ENCODE assay signal across 10 cellular contexts in the genomic region with DNA sequence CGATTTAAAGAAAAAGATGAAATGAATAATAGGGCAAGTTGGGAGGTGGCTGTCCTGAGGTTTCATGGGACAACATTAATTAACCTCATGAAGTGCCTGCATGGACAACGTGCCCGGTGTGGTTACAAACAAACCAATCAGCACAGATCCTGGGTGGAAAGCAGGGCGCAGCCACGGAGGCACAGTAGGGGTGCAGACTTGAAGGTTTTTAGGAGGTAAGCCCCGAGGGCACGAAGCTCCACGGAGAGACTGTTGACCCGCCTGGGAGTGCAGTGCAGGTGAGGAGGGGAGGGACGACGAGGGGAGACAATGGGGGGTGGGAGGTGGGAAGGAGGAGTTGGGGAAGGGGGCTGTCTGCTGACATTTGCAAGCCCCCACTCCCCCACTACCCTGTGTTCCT. TPM values are rescaled to one million over a fixed set of nuclear protein-coding genes. Genes with fewer than 3 reads are reported as not detected.
DNase-seq lines count a peak whose midpoint lies in the region; ATAC-seq and TF ChIP-seq lines count a peak whose summit lies in the region.
"Had no signal": no experiment of that assay in that cellular context is flagged by ENCODE, and none has a peak within 500 bp of the region (broad histone marks: within the 10 kb centered on the region; RNA-seq: fewer than 3 reads in every experiment).

No MANE protein-coding gene starts in this region.

- H3K4me3 Mint-ChIP-seq in activated CD8-positive, alpha-beta memory T cell treated with anti-CD3 and anti-CD28 coated beads, Interleukin-2, amount 10 ng/mL, durations not matched to agents 7 days and 5 days = peak overlapping the region; percentile 53
- H3K4me3 Mint-ChIP-seq in activated naive CD8-positive, alpha-beta T cell = peak overlapping the region; percentile 88

- H3K27ac ChIP-seq in thoracic aorta = peak overlapping the region; percentile 55 to 75
- H3K27ac ChIP-seq: HL-60, SJCRH30 had no signal

- peaks cover 28% of the 10 kb centered on the region for H3K4me1 Mint-ChIP-seq in activated CD8-positive, alpha-beta memory T cell treated with anti-CD3 and anti-CD28 coated beads, Interleukin-2, amount 10 ng/mL, durations not matched to agents 7 days and 5 days
- peaks cover 27% of the 10 kb centered on the region for H3K4me1 Mint-ChIP-seq in activated naive CD8-positive, alpha-beta T cell (ENCODE audit: low read depth)

- H3K9me3 Mint-ChIP-seq in activated CD8-positive, alpha-beta memory T cell treated with anti-CD3 and anti-CD28 coated beads, Interleukin-2, amount 10 ng/mL, durations not matched to agents 7 days and 5 days (ENCODE audit: low read depth) = no peaks in the 10 kb centered on the region
- H3K9me3 Mint-ChIP-seq in activated naive CD8-positive, alpha-beta T cell (ENCODE audit: low read depth) = no peaks in the 10 kb centered on the region

- no peak overlapping the region for H3K27ac Mint-ChIP-seq in activated CD8-positive, alpha-beta memory T cell treated with anti-CD3 and anti-CD28 coated beads, Interleukin-2, amount 10 ng/mL, durations not matched to agents 7 days and 5 days
- no peak overlapping the region for H3K27ac Mint-ChIP-seq in activated naive CD8-positive, alpha-beta T cell

- peaks cover 72% of the 10 kb centered on the region for H3K27me3 Mint-ChIP-seq in activated CD8-positive, alpha-beta memory T cell treated with anti-CD3 and anti-CD28 coated beads, Interleukin-2, amount 10 ng/mL, durations not matched to agents 7 days and 5 days
- H3K27me3 Mint-ChIP-seq in activated naive CD8-positive, alpha-beta T cell = peaks cover 26% of the 10 kb centered on the region

- peaks cover 0 to 28% of the 10 kb centered on the region in 2 donors for H3K4me1 ChIP-seq in thoracic aorta (ENCODE audit: control insufficient read depth in 1 of 2, low read depth in 2 of 2)
- H3K4me1 ChIP-seq: SJCRH30 had no signal

- CTCF ChIA-PET in activated CD8-positive, alpha-beta memory T cell treated with anti-CD3 and anti-CD28 coated beads, Interleukin-2, amount 10 ng/mL, durations not matched to agents 7 days and 5 days (lab: Charles Lee) = interaction anchor here (1.2 to 2.0 kb wide), 2 partner anchors 485 to 486 kb away, joined by 4 to 8 read pairs; no protein-coding TSS in a partner anchor

- no peak for DNase-seq in activated CD8-positive, alpha-beta memory T cell treated with anti-CD3 and anti-CD28 coated beads, Interleukin-2, amount 10 ng/mL, durations not matched to agents 7 days and 5 days
- no peak for DNase-seq in activated CD8-positive, alpha-beta memory T cell treated with anti-CD3 and anti-CD28 coated beads, Interleukin-2, amount 50 U/mL, for 4 hours
- DNase-seq in left colon (no peak), thoracic aorta (ENCODE audit: low spot score) (no peak), erythroblast (lab: John Stamatoyannopoulos, UW) (no peak)
- DNase-seq in stimulated activated CD4-positive, alpha-beta T cell treated with anti-CD3 and anti-CD28 coated beads, Interleukin-15, amount 100 ng/mL, for 24 hours = no peak
- DNase-seq: SJCRH30 had no signal

- peaks cover 6% of the 10 kb centered on the region for H3K36me3 Mint-ChIP-seq in activated CD8-positive, alpha-beta memory T cell treated with anti-CD3 and anti-CD28 coated beads, Interleukin-2, amount 10 ng/mL, durations not matched to agents 7 days and 5 days
- H3K36me3 Mint-ChIP-seq in activated naive CD8-positive, alpha-beta T cell = no peaks in the 10 kb centered on the region

- H3K27me3 ChIP-seq in thoracic aorta (replicated peaks; ENCODE audit: insufficient read depth) = no peaks in the 10 kb centered on the region

- no peaks in the 10 kb centered on the region for H3K9me3 ChIP-seq in thoracic aorta
- H3K9me3 ChIP-seq: SJCRH30 had no signal

- ATAC-seq in activated CD8-positive, alpha-beta memory T cell treated with anti-CD3 and anti-CD28 coated beads, Interleukin-2, amount 10 ng/mL, durations not matched to agents 7 days and 5 days = no peak
- ATAC-seq in left colon (peak; percentile 13), thoracic aorta (ENCODE audit: insufficient number of reproducible peaks, low FRiP score, low read depth) (no peak), HG03039 (IDR thresholded peaks at IDR 0.05; ENCODE audit: unreplicated experiment) (no peak)

- peak overlapping the region; percentile 69 for H3K4me3 ChIP-seq in thoracic aorta
- H3K4me3 ChIP-seq: SJCRH30 had no signal

- no peak for TF ChIP-seq CTCF in thoracic aorta (IDR thresholded peaks at IDR 0.05)

- TF ChIP-seq POLR2A in erythroblast (IDR thresholded peaks at IDR 0.05; ENCODE audit: low read length) = no peak

- intact Hi-C loops in left colon (cut with DNase I, micrococcal nuclease) = no loop called here

- no peaks in the 10 kb centered on the region for H3K36me3 ChIP-seq in thoracic aorta
- H3K36me3 ChIP-seq: SJCRH30 had no signal

RNA-seq across cellular contexts. Expression of a gene that starts 2.3 kb away (rescaled TPM):
- total RNA-seq in activated CD8-positive, alpha-beta memory T cell treated with anti-CD3 and anti-CD28 coated beads, Interleukin-2, amount 10 ng/mL, durations not matched to agents 7 days and 5 days = not detected
- total RNA-seq in left colon = 10 to 100 TPM; 11.0 to 16.0 TPM
- 1 to 10 TPM; 6.3 to 9.2 TPM for total RNA-seq in thoracic aorta
- total RNA-seq: SJCRH30 had no signal

Comparison
In these comparisons a context has a peak if more than half of its experiments do, and no peak if none do; other contexts are left out.
1. RNA of a gene that starts 2.3 kb away (total RNA-seq): 11.0 to 16.0 TPM in left colon and 6.3 to 9.2 TPM in thoracic aorta; not detected in activated CD8-positive, alpha-beta memory T cell treated with anti-CD3 and anti-CD28 coated beads, Interleukin-2, amount 10 ng/mL, durations not matched to agents 7 days and 5 days; every median in the first group is over 4 times any median in the second.